ENCODE assay signal across 22 cellular contexts in genomic region chr3:29195055-29195454, GRCh38.
"Had no signal": no experiment of that assay in that cellular context is flagged by ENCODE, and none has a peak within 500 bp of the region (broad histone marks: within the 10 kb centered on the region; RNA-seq: fewer than 3 reads in every experiment).

No MANE protein-coding gene starts in this region.

- H3K4me3 Mint-ChIP-seq: activated CD4-positive, alpha-beta T cell treated with anti-CD3 and anti-CD28 coated beads, Interleukin-2, amount 10 ng/mL, durations not matched to agents 24 days and 14 days; activated CD8-positive, alpha-beta T cell treated with anti-CD3 and anti-CD28 coated beads, Interleukin-2, amount 10 ng/mL, durations not matched to agents 7 days and 5 days; central memory CD8-positive, alpha-beta T cell; dendritic cell treated with granulocyte-macrophage colony-stimulating factor and Interleukin-4, amounts not matched to agents 40 ng/mL and 50 ng/mL, for 4 days; memory B cell; natural killer cell; stimulated activated memory B cell treated with anti-CD40 and anti-IgM and Interleukin-4, amounts not matched to agents 10 μg/mL and 1 μg/mL and 100 μg/mL, for 72 hours; T-helper 2 cell treated with Interferon-gamma antibody and Interleukin-4, amounts not matched to agents 5 μg/mL and 100 μg/mL, for 36 hours had no signal

- H3K36me3 ChIP-seq: gastrocnemius medialis, heart right ventricle, left ventricle myocardium inferior, right atrium auricular region, tibial artery, vagina had no signal

- H3K36me3 Mint-ChIP-seq: memory B cell; stimulated activated memory B cell treated with anti-CD40 and anti-IgM and Interleukin-4, amounts not matched to agents 10 μg/mL and 1 μg/mL and 100 μg/mL, for 72 hours had no signal

- H3K4me1 ChIP-seq: gastrocnemius medialis, heart right ventricle, left ventricle myocardium inferior, right atrium auricular region, tibial artery, vagina had no signal

- H3K4me3 ChIP-seq: gastrocnemius medialis, heart right ventricle, left ventricle myocardium inferior, right atrium auricular region, tibial artery, vagina had no signal

- H3K27me3 ChIP-seq: gastrocnemius medialis, heart right ventricle, right atrium auricular region, tibial artery, vagina had no signal

- H3K9me3 ChIP-seq: gastrocnemius medialis, vagina had no signal

- H3K27me3 Mint-ChIP-seq: central memory CD8-positive, alpha-beta T cell; dendritic cell treated with granulocyte-macrophage colony-stimulating factor and Interleukin-4, amounts not matched to agents 40 ng/mL and 50 ng/mL, for 4 days; memory B cell; stimulated activated memory B cell treated with anti-CD40 and anti-IgM and Interleukin-4, amounts not matched to agents 10 μg/mL and 1 μg/mL and 100 μg/mL, for 72 hours had no signal

- ATAC-seq: activated CD8-positive, alpha-beta T cell treated with anti-CD3 and anti-CD28 coated beads, Interleukin-2, amount 10 ng/mL, durations not matched to agents 7 days and 5 days; activated naive CD4-positive, alpha-beta T cell treated with anti-CD3 and anti-CD28 coated beads, Interleukin-2, amount 50 U/mL, for 72 hours; gastrocnemius medialis; heart right ventricle; natural killer cell; stimulated activated memory B cell treated with anti-CD40 and anti-IgM and Interleukin-4, amounts not matched to agents 10 μg/mL and 1 μg/mL and 100 μg/mL, for 72 hours had no signal

- H3K4me1 Mint-ChIP-seq: activated CD4-positive, alpha-beta T cell treated with anti-CD3 and anti-CD28 coated beads, Interleukin-2, amount 10 ng/mL, durations not matched to agents 24 days and 14 days; central memory CD8-positive, alpha-beta T cell; memory B cell; natural killer cell; stimulated activated memory B cell treated with anti-CD40 and anti-IgM and Interleukin-4, amounts not matched to agents 10 μg/mL and 1 μg/mL and 100 μg/mL, for 72 hours had no signal

- H3K27ac ChIP-seq: gastrocnemius medialis, heart right ventricle, left ventricle myocardium inferior, right atrium auricular region, tibial artery, vagina had no signal

- H3K27ac Mint-ChIP-seq: activated CD4-positive, alpha-beta T cell treated with anti-CD3 and anti-CD28 coated beads, Interleukin-2, amount 10 ng/mL, durations not matched to agents 24 days and 14 days; activated CD8-positive, alpha-beta T cell treated with anti-CD3 and anti-CD28 coated beads, Interleukin-2, amount 10 ng/mL, durations not matched to agents 7 days and 5 days; activated naive CD4-positive, alpha-beta T cell treated with anti-CD3 and anti-CD28 coated beads, Interleukin-2, amount 50 U/mL, for 72 hours; dendritic cell treated with granulocyte-macrophage colony-stimulating factor and Interleukin-4, amounts not matched to agents 40 ng/mL and 50 ng/mL, for 4 days; memory B cell; natural killer cell; stimulated activated memory B cell treated with anti-CD40 and anti-IgM and Interleukin-4, amounts not matched to agents 10 μg/mL and 1 μg/mL and 100 μg/mL, for 72 hours; T-helper 2 cell treated with Interferon-gamma antibody and Interleukin-4, amounts not matched to agents 5 μg/mL and 100 μg/mL, for 36 hours had no signal

- DNase-seq: activated CD4-positive, alpha-beta T cell treated with anti-CD3 and anti-CD28 coated beads, Interleukin-2, amount 10 ng/mL, durations not matched to agents 24 days and 14 days; activated CD4-positive, CD25-positive, alpha-beta regulatory T cell; activated CD8-positive, alpha-beta memory T cell treated with anti-CD3 and anti-CD28 coated beads, Interleukin-2, amount 50 U/mL, for 4 hours; activated CD8-positive, alpha-beta T cell treated with anti-CD3 and anti-CD28 coated beads, Interleukin-2, amount 10 ng/mL, durations not matched to agents 7 days and 5 days; activated gamma-delta T cell; activated T-cell treated with anti-CD3 and anti-CD28 coated beads, Interleukin-2, amount 50 U/mL, for 48 hours; effector memory CD4-positive, alpha-beta T cell; gastrocnemius medialis; heart right ventricle; islet precursor cell; left ventricle myocardium inferior; natural killer cell; stimulated activated CD4-positive, alpha-beta T cell treated with anti-CD3 and anti-CD28 coated beads, Interleukin-2, amount 100 ng/mL, for 48 hours; tibial artery had no signal
